ENCODE assay signal across 8 cellular contexts in the genomic region with DNA sequence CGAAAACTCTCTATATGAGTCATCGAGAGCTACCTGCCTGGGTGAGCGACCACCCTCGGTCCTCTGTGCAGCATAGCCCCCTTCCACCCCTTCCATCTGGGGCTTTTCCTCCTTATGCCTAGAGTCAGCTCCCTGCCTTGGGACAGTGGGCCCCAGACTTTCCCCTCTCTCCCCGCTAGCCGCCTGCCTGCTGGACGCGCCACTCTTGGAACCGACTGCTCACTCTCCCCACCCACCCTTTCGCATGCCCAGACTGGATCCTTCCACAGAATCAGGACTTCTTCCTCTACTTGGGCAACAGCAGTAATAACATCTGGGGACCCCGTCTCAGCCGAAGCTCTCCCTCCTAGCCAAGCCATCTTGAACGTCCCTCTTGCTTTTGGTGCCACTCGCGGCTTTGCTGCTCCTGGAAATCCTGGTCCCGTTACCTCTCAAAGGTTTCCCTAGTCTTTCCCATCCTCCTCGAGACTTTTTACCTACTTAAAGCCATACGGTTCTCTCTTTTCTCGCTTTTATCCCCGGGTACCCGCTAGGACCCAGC. TPM values are rescaled to one million over a fixed set of nuclear protein-coding genes. Genes with fewer than 3 reads are reported as not detected.
DNase-seq lines count a peak whose midpoint lies in the region; ATAC-seq and TF ChIP-seq lines count a peak whose summit lies in the region.

No MANE protein-coding gene starts in this region.

- peak overlapping the region; percentile 22 for H2AFZ ChIP-seq in hepatocyte

- POLR2A ChIA-PET in CD4-positive, alpha-beta memory T cell (lab: Charles Lee; ENCODE audit: partially characterized antibody) = interaction anchor here (0.6 to 9.4 kb wide), 30 partner anchors 9 to 1812 kb away, joined by 3 to 245 read pairs (median 5); a partner anchor contains a TSS
- POLR2A ChIA-PET in activated naive CD8-positive, alpha-beta T cell treated with anti-CD3 and anti-CD28 coated beads, Interleukin-2, amount 10 ng/mL, durations not matched to agents 7 days and 5 days (lab: Charles Lee) = interaction anchor here (0.6 to 8.4 kb wide), 17 partner anchors 10 to 231 kb away, joined by 3 to 145 read pairs (median 12); a partner anchor contains a TSS

- H3K4me2 ChIP-seq in hepatocyte = peak overlapping the region; percentile 89

- H3K27ac Mint-ChIP-seq in CD4-positive, alpha-beta memory T cell = peak overlapping the region; percentile 89 to 99 (median 97)
- peak overlapping the region; percentile 97 for H3K27ac Mint-ChIP-seq in activated naive CD8-positive, alpha-beta T cell treated with anti-CD3 and anti-CD28 coated beads, Interleukin-2, amount 10 ng/mL, durations not matched to agents 7 days and 5 days

- peak overlapping the region; percentile 82 for H3K27ac ChIP-seq in CD4-positive, alpha-beta memory T cell (ENCODE audit: low read depth, low read length)
- H3K27ac ChIP-seq in hepatocyte (peak overlapping the region; percentile 75), skeletal muscle tissue (ENCODE audit: low read depth, low read length) (peak overlapping the region; percentile 96)

- no peaks in the 10 kb centered on the region for H3K27me3 Mint-ChIP-seq in CD4-positive, alpha-beta memory T cell
- no peaks in the 10 kb centered on the region for H3K27me3 Mint-ChIP-seq in activated naive CD8-positive, alpha-beta T cell treated with anti-CD3 and anti-CD28 coated beads, Interleukin-2, amount 10 ng/mL, durations not matched to agents 7 days and 5 days

- peak in 1 of 5 donors; percentile 32 for DNase-seq in CD4-positive, alpha-beta memory T cell
- DNase-seq in HT-29 (ENCODE audit: low spot score) (peak; percentile 50), hepatocyte (ENCODE audit: low spot score) (peak; percentile 59), DMS114 treated with DMSO at 0.1 percent for 48 hours (lab: John Stamatoyannopoulos, UW; ENCODE audit: unreplicated experiment) (no peak)
- DNase-seq in activated naive CD8-positive, alpha-beta T cell treated with anti-CD3 and anti-CD28 coated beads, Interleukin-2, amount 10 ng/mL, durations not matched to agents 7 days and 5 days = no peak
- DNase-seq in central memory CD4-positive, alpha-beta T cell = no peak
- DNase-seq in activated CD4-positive, CD25-positive, alpha-beta regulatory T cell treated with anti-CD3 and anti-CD28 coated beads, Interleukin-2, amount 50 U/mL, for 72 hours = no peak

- H3K9me3 ChIP-seq in CD4-positive, alpha-beta memory T cell (ENCODE audit: control insufficient read depth in 1 of 2, low read length in 2 of 2) = no peaks in the 10 kb centered on the region
- no peaks in the 10 kb centered on the region for H3K9me3 ChIP-seq in hepatocyte (ENCODE audit: low read depth)
- H3K9me3 ChIP-seq in skeletal muscle tissue (ENCODE audit: control insufficient read depth in 3 of 3, low read length in 3 of 3) = no peaks in the 10 kb centered on the region

- H3K79me2 ChIP-seq in hepatocyte = peaks cover 19% of the 10 kb centered on the region

- H3K4me1 ChIP-seq in CD4-positive, alpha-beta memory T cell (ENCODE audit: insufficient read depth, low read length) = peaks cover 76% of the 10 kb centered on the region
- H3K4me1 ChIP-seq in hepatocyte (ENCODE audit: insufficient read depth) = peaks cover 11% of the 10 kb centered on the region
- peaks cover 53 to 67% (median 54%) of the 10 kb centered on the region in 3 donors for H3K4me1 ChIP-seq in skeletal muscle tissue (ENCODE audit: control insufficient read depth in 3 of 3, insufficient read depth in 3 of 3, low read length in 3 of 3)

- peaks cover 49 to 88% (median 60%) of the 10 kb centered on the region in 4 donors for H3K4me1 Mint-ChIP-seq in CD4-positive, alpha-beta memory T cell
- peaks cover 56% of the 10 kb centered on the region for H3K4me1 Mint-ChIP-seq in activated naive CD8-positive, alpha-beta T cell treated with anti-CD3 and anti-CD28 coated beads, Interleukin-2, amount 10 ng/mL, durations not matched to agents 7 days and 5 days

- peaks cover 0 to 2% (median 0%) of the 10 kb centered on the region in 8 donors for H3K9me3 Mint-ChIP-seq in CD4-positive, alpha-beta memory T cell
- no peaks in the 10 kb centered on the region for H3K9me3 Mint-ChIP-seq in activated naive CD8-positive, alpha-beta T cell treated with anti-CD3 and anti-CD28 coated beads, Interleukin-2, amount 10 ng/mL, durations not matched to agents 7 days and 5 days

- peaks cover 4% of the 10 kb centered on the region for H4K20me1 ChIP-seq in hepatocyte (ENCODE audit: insufficient read depth, poor library complexity, severe bottlenecking)

- no peak for ATAC-seq in activated naive CD8-positive, alpha-beta T cell treated with anti-CD3 and anti-CD28 coated beads, Interleukin-2, amount 10 ng/mL, durations not matched to agents 7 days and 5 days (ENCODE audit: low read depth)

- no peak for TF ChIP-seq CTCF in hepatocyte (IDR thresholded peaks at IDR 0.05; ENCODE audit: poor library complexity)

- no peaks in the 10 kb centered on the region for H3K9me2 ChIP-seq in hepatocyte (replicated peaks; ENCODE audit: insufficient read depth)

- H3K4me3 ChIP-seq in CD4-positive, alpha-beta memory T cell (ENCODE audit: low read length in 2 of 2) = peak overlapping the region; percentile 81 to 96
- H3K4me3 ChIP-seq in hepatocyte (peak overlapping the region; percentile 38), skeletal muscle tissue (ENCODE audit: low read length in 3 of 3) (peak overlapping the region; percentile 93 to 97 (median 97))

- peak overlapping the region; percentile 96 to 100 (median 98) for H3K4me3 Mint-ChIP-seq in CD4-positive, alpha-beta memory T cell
- peak overlapping the region; percentile 100 for H3K4me3 Mint-ChIP-seq in activated naive CD8-positive, alpha-beta T cell treated with anti-CD3 and anti-CD28 coated beads, Interleukin-2, amount 10 ng/mL, durations not matched to agents 7 days and 5 days

- intact Hi-C loops in CD4-positive, alpha-beta memory T cell (cut with micrococcal nuclease) = loop anchor here (1.0 to 5.0 kb wide), 6 partner anchors 11 to 559 kb away; a partner anchor contains a TSS

- CTCF ChIA-PET in CD4-positive, alpha-beta memory T cell (lab: Charles Lee; ENCODE audit: partially characterized antibody) = interaction anchor here (1.1 to 13.2 kb wide), 14 partner anchors 9 to 81 kb away, joined by 3 to 264 read pairs (median 9); a partner anchor contains a TSS

- 1% methylated on average over 21 of the region's 21 CpGs for WGBS in hepatocyte (ENCODE audit: low lambda C conversion rate, missing lambda C conversion rate)

- H3K27me3 ChIP-seq in CD4-positive, alpha-beta memory T cell (ENCODE audit: insufficient read depth, low read length) = no peaks in the 10 kb centered on the region
- no peaks in the 10 kb centered on the region for H3K27me3 ChIP-seq in hepatocyte
- no peaks in the 10 kb centered on the region for H3K27me3 ChIP-seq in skeletal muscle tissue (ENCODE audit: control insufficient read depth in 3 of 3, insufficient read depth in 3 of 3, low read length in 3 of 3)

- H3K9ac ChIP-seq in skeletal muscle tissue (ENCODE audit: low read depth in 1 of 3, low read length in 3 of 3) = peak overlapping the region; percentile 89 to 99 (median 96)

- H3K36me3 Mint-ChIP-seq in CD4-positive, alpha-beta memory T cell = peaks cover 40 to 51% of the 10 kb centered on the region in 2 donors
- peaks cover 42% of the 10 kb centered on the region for H3K36me3 Mint-ChIP-seq in activated naive CD8-positive, alpha-beta T cell treated with anti-CD3 and anti-CD28 coated beads, Interleukin-2, amount 10 ng/mL, durations not matched to agents 7 days and 5 days

- H3K36me3 ChIP-seq in CD4-positive, alpha-beta memory T cell (ENCODE audit: insufficient read depth, low read length) = peaks cover 33% of the 10 kb centered on the region
- no peaks in the 10 kb centered on the region for H3K36me3 ChIP-seq in hepatocyte (replicated peaks; ENCODE audit: insufficient read depth, low read depth)
- peaks cover 32 to 33% (median 33%) of the 10 kb centered on the region in 3 donors for H3K36me3 ChIP-seq in skeletal muscle tissue (ENCODE audit: control insufficient read depth in 3 of 3, insufficient read depth in 3 of 3, low read length in 3 of 3)

RNA-seq across cellular contexts. Expression of a gene that starts 0.7 kb away (rescaled TPM):
- total RNA-seq in CD4-positive, alpha-beta memory T cell = 100 to 1,000 TPM; 249 to 258 TPM
- 100 to 1,000 TPM; 395 to 690 TPM for polyA plus RNA-seq in CD4-positive, alpha-beta memory T cell
- 81.1 and 103 TPM in 2 replicates for total RNA-seq in HT-29 (2014; rRNA removed; shearing (Covaris generic))
- 100 to 1,000 TPM; 251 TPM for total RNA-seq in activated naive CD8-positive, alpha-beta T cell treated with anti-CD3 and anti-CD28 coated beads, Interleukin-2, amount 10 ng/mL, durations not matched to agents 7 days and 5 days
- total RNA-seq in hepatocyte (44.9 and 52.3 TPM in 2 replicates), skeletal muscle tissue (149 TPM)
- 40.0 and 43.8 TPM in 2 replicates for polyA plus RNA-seq in hepatocyte

RNA-seq across cellular contexts. Expression of a gene that starts 10.7 kb away (rescaled TPM):
- total RNA-seq in CD4-positive, alpha-beta memory T cell = 10 to 100 TPM; 16.3 to 19.6 TPM
- 1 to 10 TPM in 1 of 2 donors, under 1 TPM in 1; 0.27 to 3.9 TPM for polyA plus RNA-seq in CD4-positive, alpha-beta memory T cell
- 3.9 and 4.1 TPM in 2 replicates for total RNA-seq in HT-29 (2014; rRNA removed; shearing (Covaris generic))
- 10 to 100 TPM; 10.6 to 12.0 TPM for total RNA-seq in activated naive CD8-positive, alpha-beta T cell treated with anti-CD3 and anti-CD28 coated beads, Interleukin-2, amount 10 ng/mL, durations not matched to agents 7 days and 5 days
- total RNA-seq in hepatocyte = 3.7 and 9.0 TPM in 2 replicates
- polyA plus RNA-seq in hepatocyte = 2.2 and 5.7 TPM in 2 replicates
- total RNA-seq in skeletal muscle tissue = 5.7 TPM

RNA-seq across cellular contexts. Expression of a gene that starts 12.3 kb away (rescaled TPM):
- total RNA-seq in CD4-positive, alpha-beta memory T cell = 1,000 to 10,000 TPM; 5,438 to 5,728 TPM
- 1,000 to 10,000 TPM; 6,058 to 8,691 TPM for polyA plus RNA-seq in CD4-positive, alpha-beta memory T cell
- total RNA-seq in HT-29 (2014; rRNA removed; shearing (Covaris generic)) = 3,623 and 3,873 TPM in 2 replicates
- 1,000 to 10,000 TPM; 4,462 to 4,551 TPM for total RNA-seq in activated naive CD8-positive, alpha-beta T cell treated with anti-CD3 and anti-CD28 coated beads, Interleukin-2, amount 10 ng/mL, durations not matched to agents 7 days and 5 days
- 2,379 and 2,801 TPM in 2 replicates for total RNA-seq in hepatocyte
- 2,115 and 2,240 TPM in 2 replicates for polyA plus RNA-seq in hepatocyte
- 4,392 TPM for total RNA-seq in skeletal muscle tissue

RNA-seq across cellular contexts. Expression of a gene that starts 23.6 kb away (rescaled TPM):
- 1 to 10 TPM; 2.6 to 3.4 TPM for total RNA-seq in CD4-positive, alpha-beta memory T cell
- polyA plus RNA-seq in CD4-positive, alpha-beta memory T cell = 1 to 10 TPM; 1.8 to 4.8 TPM
- 45.6 TPM in 2 replicates for total RNA-seq in HT-29 (2014; rRNA removed; shearing (Covaris generic))
- 10 to 100 TPM; 46.6 to 47.8 TPM for total RNA-seq in activated naive CD8-positive, alpha-beta T cell treated with anti-CD3 and anti-CD28 coated beads, Interleukin-2, amount 10 ng/mL, durations not matched to agents 7 days and 5 days
- 80.6 and 98.1 TPM in 2 replicates for total RNA-seq in hepatocyte
- polyA plus RNA-seq in hepatocyte = 82.2 and 83.9 TPM in 2 replicates
- total RNA-seq in skeletal muscle tissue = 451 TPM

RNA-seq across cellular contexts. Expression of a gene that starts 24.4 kb away (rescaled TPM):
- total RNA-seq in CD4-positive, alpha-beta memory T cell = 100 to 1,000 TPM; 106 to 108 TPM
- 100 to 1,000 TPM; 204 to 223 TPM for polyA plus RNA-seq in CD4-positive, alpha-beta memory T cell
- 247 and 323 TPM in 2 replicates for total RNA-seq in HT-29 (2014; rRNA removed; shearing (Covaris generic))
- total RNA-seq in activated naive CD8-positive, alpha-beta T cell treated with anti-CD3 and anti-CD28 coated beads, Interleukin-2, amount 10 ng/mL, durations not matched to agents 7 days and 5 days = 100 to 1,000 TPM; 226 to 227 TPM
- total RNA-seq in hepatocyte = 87.9 and 90.7 TPM in 2 replicates
- 102 and 109 TPM in 2 replicates for polyA plus RNA-seq in hepatocyte
- total RNA-seq in skeletal muscle tissue = 53.8 TPM

Comparison
In these comparisons a context has a peak if more than half of its experiments do, and no peak if none do; other contexts are left out.
1. DNase-seq: peak in HT-29 (single experiment) and hepatocyte (single experiment); none in activated naive CD8-positive, alpha-beta T cell treated with anti-CD3 and anti-CD28 coated beads, Interleukin-2, amount 10 ng/mL, durations not matched to agents 7 days and 5 days (single experiment), central memory CD4-positive, alpha-beta T cell (single experiment), activated CD4-positive, CD25-positive, alpha-beta regulatory T cell treated with anti-CD3 and anti-CD28 coated beads, Interleukin-2, amount 50 U/mL, for 72 hours (single experiment) and DMS114 treated with DMSO at 0.1 percent for 48 hours (single experiment).
2. H3K4me3 ChIP-seq: peak in every context shown above with its lines; median percentile 97 in skeletal muscle tissue; 88 in CD4-positive, alpha-beta memory T cell; 38 in hepatocyte.
3. Peak in every context shown above with its lines, with median percentiles within 50 percentile points of each other: H3K27ac ChIP-seq.